Comparison of ENCODE assay signal across 19 cellular contexts in genomic region chr12:56234746-56235436, GRCh38. TPM values are rescaled to one million over a fixed set of nuclear protein-coding genes. Genes with fewer than 3 reads are reported as not detected.
DNase-seq lines count a peak whose midpoint lies in the region; ATAC-seq, FAIRE-seq and TF ChIP-seq lines count a peak whose summit lies in the region.
"Had no signal": no experiment of that assay in that cellular context is flagged by ENCODE, and none has a peak within 500 bp of the region (broad histone marks: within the 10 kb centered on the region; RNA-seq: fewer than 3 reads in every experiment).

No MANE protein-coding gene starts in this region.

- peak; percentile 12; the same call in 1 of the 3 replicates for ATAC-seq in K562
- ATAC-seq in stimulated activated naive B cell treated with anti-CD40 and anti-IgM and Interleukin-4, amounts not matched to agents 10 μg/mL and 1 μg/mL and 100 μg/mL, for 72 hours (replicated peaks): no peak
- ATAC-seq in GM21619 (IDR thresholded peaks at IDR 0.05; ENCODE audit: unreplicated experiment): no peak
- ATAC-seq: HepG2 had no signal

- H3K9me1 ChIP-seq in K562 (ENCODE audit: control insufficient read depth, insufficient read depth, low read length): no peaks in the 10 kb centered on the region

- no peaks in the 10 kb centered on the region for H3K27me3 Mint-ChIP-seq in MCF 10A (ENCODE audit: insufficient read depth, unreplicated experiment)
- no peaks in the 10 kb centered on the region for H3K27me3 Mint-ChIP-seq in stimulated activated naive B cell treated with anti-CD40 and anti-IgM and Interleukin-4, amounts not matched to agents 10 μg/mL and 1 μg/mL and 100 μg/mL, for 72 hours

- H3K27ac Mint-ChIP-seq in MCF 10A (ENCODE audit: low read depth, unreplicated experiment): no peak overlapping the region
- peak overlapping the region; percentile 83 for H3K27ac Mint-ChIP-seq in stimulated activated naive B cell treated with anti-CD40 and anti-IgM and Interleukin-4, amounts not matched to agents 10 μg/mL and 1 μg/mL and 100 μg/mL, for 72 hours

- BruUV-seq in mammary epithelial cell (replicated peaks; lab: Mats Ljungman, UMichigan): no TSS peak
- no TSS peak for BruUV-seq in MCF 10A (replicated peaks; lab: Mats Ljungman, UMichigan)
- no TSS peak for BruUV-seq in K562 (replicated peaks; lab: Mats Ljungman, UMichigan)

- TF ChIP-seq EP300 in K562 (IDR thresholded peaks at IDR 0.05; ENCODE audit: low read length): no peak

- H3K4me2 ChIP-seq in mammary epithelial cell (ENCODE audit: insufficient read depth, low read depth, low read length): no peak overlapping the region
- peak overlapping the region; percentile 46; the same call in 1 of the 2 replicates for H3K4me2 ChIP-seq in K562 (ENCODE audit: insufficient read depth, low read length)

- H3K27me3 ChIP-seq in mammary epithelial cell (ENCODE audit: insufficient read depth, low read length) (no peaks in the 10 kb centered on the region), K562 (ENCODE audit: control insufficient read depth in 2 of 2, insufficient read depth in 2 of 2, low read length in 2 of 2) (no peaks in the 10 kb centered on the region)
- H3K27me3 ChIP-seq: SJSA1 had no signal

- no peak for TF ChIP-seq POLR2A in K562 (conservative IDR thresholded peaks at IDR 0.05)

- H4K20me1 ChIP-seq in mammary epithelial cell (ENCODE audit: insufficient read depth, low read length): no peaks in the 10 kb centered on the region
- H4K20me1 ChIP-seq in K562 (replicated peaks; ENCODE audit: control insufficient read depth, insufficient read depth, low read length): no peaks in the 10 kb centered on the region

- H3K36me3 ChIP-seq in mammary epithelial cell (ENCODE audit: insufficient read depth, low read length) (no peaks in the 10 kb centered on the region), K562 (ENCODE audit: control insufficient read depth, insufficient read depth, low read length) (peaks cover 10% of the 10 kb centered on the region; the same call in 1 of the 3 replicates), mesodermal cell (ENCODE audit: control insufficient read depth, insufficient read depth, low read length) (peaks cover 19% of the 10 kb centered on the region)

- dilution Hi-C loops in mammary epithelial cell (cut with HindIII; ENCODE audit: low sequenced_read_pairs): no loop called here

- no peak overlapping the region for H3K27ac ChIP-seq in mammary epithelial cell (ENCODE audit: insufficient read depth, low read depth, low read length)
- H3K27ac ChIP-seq in K562 (ENCODE audit: extremely low read depth, low read depth, low read length): no peak overlapping the region
- H3K27ac ChIP-seq in mesodermal cell (ENCODE audit: low read depth, low read length, severe bottlenecking): peak overlapping the region; percentile 5
- H3K27ac ChIP-seq: SJSA1 had no signal

- H3K9me3 ChIP-seq in mammary epithelial cell (replicated peaks; ENCODE audit: insufficient read depth, low read length) (no peaks in the 10 kb centered on the region), K562 (replicated peaks; ENCODE audit: control insufficient read depth, insufficient read depth, low read depth, low read length) (no peaks in the 10 kb centered on the region), mesodermal cell (ENCODE audit: control insufficient read depth, low read length) (no peaks in the 10 kb centered on the region)
- H3K9me3 ChIP-seq: SJSA1 had no signal

- no peak for FAIRE-seq in K562 (lab: Jason Lieb, UNC)
- FAIRE-seq: HepG2 had no signal

- no peak overlapping the region for H3K9ac ChIP-seq in mammary epithelial cell (ENCODE audit: insufficient read depth, low read length)
- peak overlapping the region in 1 of 2 experiments; percentile 76; a peak in 2 of 4 replicates for H3K9ac ChIP-seq in K562 (ENCODE audit: insufficient read depth in 1 of 2, low read depth in 2 of 2, low read length in 2 of 2)

- intact Hi-C loops in mammary epithelial cell (cut with micrococcal nuclease) (no loop called here), MCF 10A (cut with micrococcal nuclease) (no loop called here), K562 (cut with micrococcal nuclease) (no loop called here)

- POLR2A ChIA-PET in MCF 10A (lab: Yijun Ruan, JAX) (interaction anchor here (2.2 kb wide), 1 partner anchor 13 kb away, joined by 11 read pairs; the partner anchor contains the start of gene RNF41), K562 (lab: Yijun Ruan, JAX) (interaction anchor here (0.6 to 3.2 kb wide), 6 partner anchors 12 to 59 kb away, joined by 3 to 12 read pairs (median 5); partner anchors contain the start of gene ANKRD52)

- in situ Hi-C loops in mammary epithelial cell (cut with MboI; ENCODE audit: low sequenced_read_pairs in 2 of 2): no loop called here
- in situ Hi-C loops in K562 (cut with MboI): no loop called here

- H3K4me3 ChIP-seq in mammary epithelial cell (replicated peaks in 1 of 3; ENCODE audit: insufficient read depth in 1 of 3, low read depth in 2 of 3, low read length in 3 of 3) (no peak overlapping the region), K562 (no peak overlapping the region), mesodermal cell (ENCODE audit: extremely low read depth, insufficient read depth, low read length, poor library complexity, severe bottlenecking) (no peak overlapping the region)
- H3K4me3 ChIP-seq: SJSA1 had no signal

- no peak overlapping the region for H3K4me3 Mint-ChIP-seq in MCF 10A (ENCODE audit: unreplicated experiment)
- no peak overlapping the region for H3K4me3 Mint-ChIP-seq in stimulated activated naive B cell treated with anti-CD40 and anti-IgM and Interleukin-4, amounts not matched to agents 10 μg/mL and 1 μg/mL and 100 μg/mL, for 72 hours
- H3K4me3 Mint-ChIP-seq: CD14-positive monocyte had no signal

- 74% methylated on average over 14 of the region's 16 CpGs for WGBS in mammary epithelial cell (ENCODE audit: low coverage, missing lambda C conversion rate)
- WGBS in K562 (ENCODE audit: insufficient coverage, low coverage, missing lambda C conversion rate): 28% methylated on average over 15 of the region's 16 CpGs
- WGBS in mesodermal cell (ENCODE audit: insufficient coverage in 2 of 2), 2 experiments: 92 to 95% methylated on average over 7 to 10 of the region's 16 CpGs

- TF ChIP-seq CTCF in mammary epithelial cell (conservative IDR thresholded peaks at IDR 0.05 in 1 of 2, IDR thresholded peaks at IDR 0.05 in 1 of 2; ENCODE audit: extremely low read depth in 1 of 2, insufficient read depth in 1 of 2, low read depth in 1 of 2, low read length in 2 of 2) (no peak), MCF 10A (IDR thresholded peaks at IDR 0.05; ENCODE audit: unreplicated experiment) (no peak), K562 (IDR thresholded peaks at IDR 0.05 in 2 of 3, conservative IDR thresholded peaks at IDR 0.05 in 1 of 3; ENCODE audit: insufficient read depth in 2 of 3, low read depth in 1 of 3, low read length in 3 of 3) (no peak)

- DNase-seq in mammary epithelial cell: peak; percentile 15
- no peak for DNase-seq in MCF 10A (ENCODE audit: unreplicated experiment)
- no peak for DNase-seq in K562 (ENCODE audit: extremely low read depth in 1 of 4, low spot score in 3 of 4)
- no peak for DNase-seq in stimulated activated naive B cell treated with anti-CD40 and anti-IgM and Interleukin-4, amounts not matched to agents 10 μg/mL and 1 μg/mL and 100 μg/mL, for 72 hours
- DNase-seq in retina: no peak
- DNase-seq in NCI-H526 treated with DMSO at 0.1 percent for 48 hours (lab: John Stamatoyannopoulos, UW): no peak
- DNase-seq: GF-D8, GOT3, Kasumi-1, NCI-H1417 treated with DMSO at 0.1 percent for 48 hours, NCI-H2029, NCI-H2171 treated with DMSO at 0.1 percent for 48 hours, NCI-H510A treated with DMSO at 0.1 percent for 48 hours had no signal

- CTCF ChIA-PET in mammary epithelial cell (lab: Charles Lee; ENCODE audit: low non-redundant PET): no interaction called here
- CTCF ChIA-PET in MCF 10A (lab: Yijun Ruan, JAX): interaction anchor here (0.6 to 1.9 kb wide), 5 partner anchors 9 to 28 kb away, joined by 3 to 6 read pairs (median 4); no protein-coding TSS in a partner anchor
- CTCF ChIA-PET in K562 (lab: Yijun Ruan, JAX; ENCODE audit: low intra/inter-chr PET ratio): no interaction called here

- H3K9me3 Mint-ChIP-seq in MCF 10A (ENCODE audit: unreplicated experiment): no peaks in the 10 kb centered on the region
- H3K9me3 Mint-ChIP-seq in stimulated activated naive B cell treated with anti-CD40 and anti-IgM and Interleukin-4, amounts not matched to agents 10 μg/mL and 1 μg/mL and 100 μg/mL, for 72 hours: no peaks in the 10 kb centered on the region

- no peaks in the 10 kb centered on the region for H3K79me2 ChIP-seq in mammary epithelial cell (ENCODE audit: insufficient read depth, low read length)
- no peaks in the 10 kb centered on the region for H3K79me2 ChIP-seq in K562 (ENCODE audit: control insufficient read depth, insufficient read depth, low read length)

- TF ChIP-seq RAD21 in K562 (CRISPR knock-in tag; conservative IDR thresholded peaks at IDR 0.05 in 1 of 2, IDR thresholded peaks at IDR 0.05 in 1 of 2): no peak

- H3K36me3 Mint-ChIP-seq in MCF 10A (ENCODE audit: insufficient read depth, unreplicated experiment): peaks cover 8% of the 10 kb centered on the region
- peaks cover 2 to 26% of the 10 kb centered on the region in 2 donors for H3K36me3 Mint-ChIP-seq in stimulated activated naive B cell treated with anti-CD40 and anti-IgM and Interleukin-4, amounts not matched to agents 10 μg/mL and 1 μg/mL and 100 μg/mL, for 72 hours

- H3K4me1 ChIP-seq in mammary epithelial cell (ENCODE audit: insufficient read depth, low read length) (no peaks in the 10 kb centered on the region), K562 (replicated peaks in 1 of 2; ENCODE audit: control insufficient read depth in 2 of 2, insufficient read depth in 2 of 2, low read length in 2 of 2) (peaks cover 6 to 29% of the 10 kb centered on the region in 2 experiments; a peak in 3 of 5 replicates), mesodermal cell (ENCODE audit: control insufficient read depth, insufficient read depth, low read length, poor library complexity, severe bottlenecking) (peaks cover 4% of the 10 kb centered on the region)
- H3K4me1 ChIP-seq: SJSA1 had no signal

- no peak overlapping the region for H2AFZ ChIP-seq in mammary epithelial cell (ENCODE audit: low read depth, low read length)
- no peak overlapping the region for H2AFZ ChIP-seq in K562 (ENCODE audit: low read depth, low read length)

- peaks cover 5% of the 10 kb centered on the region for H3K4me1 Mint-ChIP-seq in MCF 10A (ENCODE audit: insufficient read depth, unreplicated experiment)
- H3K4me1 Mint-ChIP-seq in stimulated activated naive B cell treated with anti-CD40 and anti-IgM and Interleukin-4, amounts not matched to agents 10 μg/mL and 1 μg/mL and 100 μg/mL, for 72 hours: peaks cover 4 to 5% of the 10 kb centered on the region in 2 donors

RNA-seq across cellular contexts. Expression of gene SLC39A5, which starts 5.0 kb away (rescaled TPM):
- total RNA-seq in mammary epithelial cell (under 1 TPM in 1 of 2 donors, not detected in 1; 0.45 TPM), MCF 10A (2022) (not detected in 2 replicates), K562 (2014; rRNA removed) (not detected in 2 replicates), K562 (2014; rRNA removed; fragmentation: Illumina TruSeq; extraction: Trizol) (not detected in 2 replicates), K562 (2015; rRNA removed; fragmentation: Illumina TruSeq; extraction: Trizol) (not detected in 2 replicates), K562 (2021) (0.27 TPM in 1 of 2 replicates, not detected in the other)
- polyA plus RNA-seq in mammary epithelial cell (not detected), K562 (2011; rRNA removed) (0.08 and 0.18 TPM in 2 replicates), K562 (2014; fragmentation: Illumina TruSeq; extraction: Trizol) (0.10 TPM in 1 of 2 replicates, not detected in the other), K562 (2014; fragmentation: Nextera tagmentation; extraction: Ambion mirVana) (not detected), K562 (2014; rRNA removed) (not detected in 2 replicates)
- not detected for polyA minus RNA-seq in mammary epithelial cell
- total RNA-seq in K562 (2011; cell fraction: chromatin; rRNA removed; ENCODE audit: low replicate concordance): 0.76 and 0.83 TPM in 2 replicates
- total RNA-seq in K562 (2011; cell fraction: nucleolus; rRNA removed): 0.67 and 1.6 TPM in 2 replicates
- 1.5 and 2.7 TPM in 2 replicates for total RNA-seq in K562 (2011; cell fraction: nucleoplasm; rRNA removed)
- polyA plus RNA-seq in K562 (2011; cell fraction: cytosol; rRNA removed): 0.06 TPM in 1 of 2 replicates, not detected in the other
- 0.41 and 0.42 TPM in 2 replicates for polyA plus RNA-seq in K562 (2011; cell fraction: nucleus; rRNA removed)
- polyA plus RNA-seq in K562 (2012): 0.13 and 0.40 TPM in 2 replicates
- not detected in 2 replicates for polyA minus RNA-seq in K562 (2011; rRNA and poly(A)+ RNA removed)
- polyA minus RNA-seq in K562 (2011; cell fraction: cytosol; rRNA and poly(A)+ RNA removed): not detected in 2 replicates
- polyA minus RNA-seq in K562 (2011; cell fraction: nucleus; rRNA and poly(A)+ RNA removed): not detected in 2 replicates
- polyA plus RNA-seq in mesodermal cell (2013, experiment 1 of 2): 0.33 TPM
- not detected for polyA plus RNA-seq in mesodermal cell (2013, experiment 2 of 2)
- total RNA-seq: A172, SJSA1 had no signal

RNA-seq across cellular contexts. Expression of gene NABP2, which starts 10.7 kb away (rescaled TPM):
- total RNA-seq in mammary epithelial cell (10 to 100 TPM; 18.3 to 37.5 TPM), MCF 10A (2022) (53.3 and 56.2 TPM in 2 replicates), K562 (2014; rRNA removed) (49.3 and 53.1 TPM in 2 replicates), K562 (2014; rRNA removed; fragmentation: Illumina TruSeq; extraction: Trizol) (38.1 and 38.2 TPM in 2 replicates), K562 (2015; rRNA removed; fragmentation: Illumina TruSeq; extraction: Trizol) (50.0 and 51.5 TPM in 2 replicates), K562 (2021) (39.5 and 43.1 TPM in 2 replicates)
- polyA plus RNA-seq in mammary epithelial cell (61.2 TPM), K562 (2011; rRNA removed) (51.6 and 60.6 TPM in 2 replicates), K562 (2014; fragmentation: Illumina TruSeq; extraction: Trizol) (43.5 and 43.8 TPM in 2 replicates), K562 (2014; fragmentation: Nextera tagmentation; extraction: Ambion mirVana) (10 to 100 TPM; 11.3 to 28.0 TPM), K562 (2014; rRNA removed) (46.8 and 58.2 TPM in 2 replicates)
- polyA minus RNA-seq in mammary epithelial cell: 25.3 TPM
- 7.0 and 11.2 TPM in 2 replicates for total RNA-seq in K562 (2011; cell fraction: chromatin; rRNA removed; ENCODE audit: low replicate concordance)
- total RNA-seq in K562 (2011; cell fraction: nucleolus; rRNA removed): 9.1 and 11.5 TPM in 2 replicates
- 12.6 and 12.7 TPM in 2 replicates for total RNA-seq in K562 (2011; cell fraction: nucleoplasm; rRNA removed)
- 66.8 and 75.5 TPM in 2 replicates for polyA plus RNA-seq in K562 (2011; cell fraction: cytosol; rRNA removed)
- 13.8 and 14.0 TPM in 2 replicates for polyA plus RNA-seq in K562 (2011; cell fraction: nucleus; rRNA removed)
- polyA plus RNA-seq in K562 (2012): 44.4 and 46.0 TPM in 2 replicates
- polyA minus RNA-seq in K562 (2011; rRNA and poly(A)+ RNA removed): 27.9 and 28.7 TPM in 2 replicates
- 17.8 and 19.0 TPM in 2 replicates for polyA minus RNA-seq in K562 (2011; cell fraction: cytosol; rRNA and poly(A)+ RNA removed)
- 4.4 and 8.1 TPM in 2 replicates for polyA minus RNA-seq in K562 (2011; cell fraction: nucleus; rRNA and poly(A)+ RNA removed)
- 20.2 TPM for polyA plus RNA-seq in mesodermal cell (2013, experiment 1 of 2)
- polyA plus RNA-seq in mesodermal cell (2013, experiment 2 of 2): 18.6 TPM

RNA-seq across cellular contexts. Expression of gene RNF41, which starts 13.2 kb away (rescaled TPM):
- 100 to 1,000 TPM in 1 of 2 donors, 10 to 100 TPM in 1; 66.8 to 151 TPM for total RNA-seq in mammary epithelial cell
- polyA plus RNA-seq in mammary epithelial cell: 51.7 TPM
- polyA minus RNA-seq in mammary epithelial cell: 115 TPM
- total RNA-seq in MCF 10A (2022): 92.1 and 108 TPM in 2 replicates
- total RNA-seq in K562 (2011; cell fraction: chromatin; rRNA removed; ENCODE audit: low replicate concordance): 38.1 and 80.4 TPM in 2 replicates
- 46.2 and 48.2 TPM in 2 replicates for total RNA-seq in K562 (2011; cell fraction: nucleolus; rRNA removed)
- total RNA-seq in K562 (2011; cell fraction: nucleoplasm; rRNA removed): 35.6 and 42.0 TPM in 2 replicates
- 28.7 and 39.7 TPM in 2 replicates for total RNA-seq in K562 (2014; rRNA removed)
- total RNA-seq in K562 (2014; rRNA removed; fragmentation: Illumina TruSeq; extraction: Trizol): 32.2 and 33.8 TPM in 2 replicates
- total RNA-seq in K562 (2015; rRNA removed; fragmentation: Illumina TruSeq; extraction: Trizol): 28.2 and 29.0 TPM in 2 replicates
- 37.1 and 40.6 TPM in 2 replicates for total RNA-seq in K562 (2021)
- polyA plus RNA-seq in K562 (2011; rRNA removed): 45.4 and 63.8 TPM in 2 replicates
- 85.1 and 97.2 TPM in 2 replicates for polyA plus RNA-seq in K562 (2011; cell fraction: cytosol; rRNA removed)
- 35.0 and 44.2 TPM in 2 replicates for polyA plus RNA-seq in K562 (2011; cell fraction: nucleus; rRNA removed)
- polyA plus RNA-seq in K562 (2012): 22.7 and 44.3 TPM in 2 replicates
- 46.8 and 53.2 TPM in 2 replicates for polyA plus RNA-seq in K562 (2014; fragmentation: Illumina TruSeq; extraction: Trizol)
- polyA plus RNA-seq in K562 (2014; fragmentation: Nextera tagmentation; extraction: Ambion mirVana): 10 to 100 TPM; 29.7 to 30.0 TPM
- polyA plus RNA-seq in K562 (2014; rRNA removed): 36.0 and 39.3 TPM in 2 replicates
- 94.3 and 95.6 TPM in 2 replicates for polyA minus RNA-seq in K562 (2011; rRNA and poly(A)+ RNA removed)
- 44.2 and 59.1 TPM in 2 replicates for polyA minus RNA-seq in K562 (2011; cell fraction: cytosol; rRNA and poly(A)+ RNA removed)
- polyA minus RNA-seq in K562 (2011; cell fraction: nucleus; rRNA and poly(A)+ RNA removed): 19.4 and 38.8 TPM in 2 replicates
- 61.5 TPM for polyA plus RNA-seq in mesodermal cell (2013, experiment 1 of 2)
- 47.4 TPM for polyA plus RNA-seq in mesodermal cell (2013, experiment 2 of 2)

RNA-seq across cellular contexts. Expression of gene ANKRD52, which starts 23.3 kb away (rescaled TPM):
- 10 to 100 TPM; 22.8 to 45.2 TPM for total RNA-seq in mammary epithelial cell
- 18.0 TPM for polyA plus RNA-seq in mammary epithelial cell
- 141 TPM for polyA minus RNA-seq in mammary epithelial cell
- total RNA-seq in MCF 10A (2022): 46.3 and 73.8 TPM in 2 replicates
- 36.9 and 89.7 TPM in 2 replicates for total RNA-seq in K562 (2011; cell fraction: chromatin; rRNA removed; ENCODE audit: low replicate concordance)
- 28.3 and 32.8 TPM in 2 replicates for total RNA-seq in K562 (2011; cell fraction: nucleolus; rRNA removed)
- total RNA-seq in K562 (2011; cell fraction: nucleoplasm; rRNA removed): 34.2 and 38.4 TPM in 2 replicates
- total RNA-seq in K562 (2014; rRNA removed): 7.5 and 14.9 TPM in 2 replicates
- 5.8 and 7.9 TPM in 2 replicates for total RNA-seq in K562 (2014; rRNA removed; fragmentation: Illumina TruSeq; extraction: Trizol)
- total RNA-seq in K562 (2015; rRNA removed; fragmentation: Illumina TruSeq; extraction: Trizol): 8.7 and 10.2 TPM in 2 replicates
- total RNA-seq in K562 (2021): 39.1 and 46.8 TPM in 2 replicates
- polyA plus RNA-seq in K562 (2011; rRNA removed): 7.4 and 13.4 TPM in 2 replicates
- polyA plus RNA-seq in K562 (2011; cell fraction: cytosol; rRNA removed): 9.9 and 12.9 TPM in 2 replicates
- polyA plus RNA-seq in K562 (2011; cell fraction: nucleus; rRNA removed): 33.2 and 50.3 TPM in 2 replicates
- 21.4 and 22.5 TPM in 2 replicates for polyA plus RNA-seq in K562 (2012)
- polyA plus RNA-seq in K562 (2014; fragmentation: Illumina TruSeq; extraction: Trizol): 22.6 and 25.5 TPM in 2 replicates
- under 1 TPM; 0.52 to 0.55 TPM for polyA plus RNA-seq in K562 (2014; fragmentation: Nextera tagmentation; extraction: Ambion mirVana)
- polyA plus RNA-seq in K562 (2014; rRNA removed): 16.7 and 17.3 TPM in 2 replicates
- 9.5 and 13.7 TPM in 2 replicates for polyA minus RNA-seq in K562 (2011; rRNA and poly(A)+ RNA removed)
- 15.3 and 16.6 TPM in 2 replicates for polyA minus RNA-seq in K562 (2011; cell fraction: cytosol; rRNA and poly(A)+ RNA removed)
- 7.7 and 12.7 TPM in 2 replicates for polyA minus RNA-seq in K562 (2011; cell fraction: nucleus; rRNA and poly(A)+ RNA removed)
- 29.7 TPM for polyA plus RNA-seq in mesodermal cell (2013, experiment 1 of 2)
- polyA plus RNA-seq in mesodermal cell (2013, experiment 2 of 2): 24.0 TPM

RNA-seq across cellular contexts. Expression of gene COQ10A, which starts 31.9 kb away (rescaled TPM):
- total RNA-seq in mammary epithelial cell (1 to 10 TPM; 3.7 to 4.2 TPM), MCF 10A (2022) (3.6 and 3.8 TPM in 2 replicates), K562 (2014; rRNA removed) (11.3 and 14.3 TPM in 2 replicates), K562 (2014; rRNA removed; fragmentation: Illumina TruSeq; extraction: Trizol) (11.4 and 12.0 TPM in 2 replicates), K562 (2015; rRNA removed; fragmentation: Illumina TruSeq; extraction: Trizol) (10.0 and 11.0 TPM in 2 replicates), K562 (2021) (12.7 and 14.2 TPM in 2 replicates)
- polyA plus RNA-seq in mammary epithelial cell (8.0 TPM), K562 (2011; rRNA removed) (26.4 and 31.2 TPM in 2 replicates), K562 (2014; fragmentation: Illumina TruSeq; extraction: Trizol) (16.3 and 19.3 TPM in 2 replicates), K562 (2014; fragmentation: Nextera tagmentation; extraction: Ambion mirVana) (1 to 10 TPM; 3.1 to 5.7 TPM), K562 (2014; rRNA removed) (21.1 and 23.6 TPM in 2 replicates)
- polyA minus RNA-seq in mammary epithelial cell: not detected
- total RNA-seq in K562 (2011; cell fraction: chromatin; rRNA removed; ENCODE audit: low replicate concordance): 40.5 and 51.5 TPM in 2 replicates
- total RNA-seq in K562 (2011; cell fraction: nucleolus; rRNA removed): 39.9 and 41.2 TPM in 2 replicates
- total RNA-seq in K562 (2011; cell fraction: nucleoplasm; rRNA removed): 38.4 and 43.7 TPM in 2 replicates
- 19.6 and 35.7 TPM in 2 replicates for polyA plus RNA-seq in K562 (2011; cell fraction: cytosol; rRNA removed)
- polyA plus RNA-seq in K562 (2011; cell fraction: nucleus; rRNA removed): 49.1 and 54.0 TPM in 2 replicates
- 11.8 and 21.5 TPM in 2 replicates for polyA plus RNA-seq in K562 (2012)
- 15.2 and 18.2 TPM in 2 replicates for polyA minus RNA-seq in K562 (2011; rRNA and poly(A)+ RNA removed)
- polyA minus RNA-seq in K562 (2011; cell fraction: cytosol; rRNA and poly(A)+ RNA removed): 5.1 and 7.4 TPM in 2 replicates
- polyA minus RNA-seq in K562 (2011; cell fraction: nucleus; rRNA and poly(A)+ RNA removed): 7.7 and 12.7 TPM in 2 replicates
- polyA plus RNA-seq in mesodermal cell (2013, experiment 1 of 2): 12.9 TPM
- 12.0 TPM for polyA plus RNA-seq in mesodermal cell (2013, experiment 2 of 2)
